ENCODE assay signal across 15 cellular contexts in the genomic region with DNA sequence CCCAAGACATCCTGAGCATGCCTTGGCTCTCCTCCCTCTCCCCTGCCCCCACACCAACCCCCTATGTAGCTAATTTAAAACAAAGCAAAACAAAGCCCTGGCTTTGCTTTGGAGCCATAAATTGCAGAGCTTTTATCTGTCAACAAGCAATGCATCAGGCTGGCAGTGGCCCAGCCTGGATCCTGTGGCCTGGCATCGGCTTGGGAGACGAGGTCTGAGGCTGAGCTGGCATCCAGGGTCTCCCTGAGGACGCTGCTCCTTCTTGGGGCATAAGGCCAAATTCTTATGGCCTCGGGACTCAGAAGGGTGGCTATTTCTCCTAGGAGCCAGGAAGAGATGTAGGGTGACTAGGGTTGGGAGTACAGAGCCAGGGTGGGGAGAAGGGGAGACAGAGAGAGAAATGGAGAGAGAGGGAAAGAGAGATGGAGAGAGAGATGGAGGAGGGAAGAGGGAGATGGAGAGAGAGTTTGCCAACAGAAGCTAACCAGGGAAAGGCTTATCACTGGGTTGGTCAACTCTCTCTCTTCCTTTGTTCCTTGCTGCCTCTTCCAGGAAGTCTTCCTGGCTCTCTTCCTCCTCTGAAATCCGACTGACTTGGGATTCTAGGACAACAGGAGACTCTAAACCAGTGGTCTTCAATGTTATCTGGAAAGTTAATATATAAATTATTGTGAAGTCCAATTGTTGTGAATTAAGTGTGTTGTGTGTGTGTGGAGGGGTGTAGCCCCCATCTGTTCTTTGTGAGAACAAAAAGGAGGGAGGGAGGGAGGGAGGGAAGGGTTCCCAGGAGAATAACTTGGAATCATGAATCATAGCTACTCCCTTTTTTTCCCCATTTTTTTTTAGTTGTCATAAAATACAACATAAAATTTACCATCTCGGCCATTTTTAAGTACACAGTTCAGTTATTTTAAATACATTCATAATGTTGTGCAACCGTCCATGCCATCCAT. TPM values are rescaled to one million over a fixed set of nuclear protein-coding genes. Genes with fewer than 3 reads are reported as not detected.
DNase-seq lines count a peak whose midpoint lies in the region; ATAC-seq and TF ChIP-seq lines count a peak whose summit lies in the region.
"Had no signal": no experiment of that assay in that cellular context is flagged by ENCODE, and none has a peak within 500 bp of the region (broad histone marks: within the 10 kb centered on the region; RNA-seq: fewer than 3 reads in every experiment).

No MANE protein-coding gene starts in this region.

- peak overlapping the region; percentile 18 for H3K27ac Mint-ChIP-seq in chondrocyte (ENCODE audit: unreplicated experiment)
- H3K27ac Mint-ChIP-seq: activated CD4-positive, alpha-beta T cell treated with anti-CD3 and anti-CD28 coated beads, Interleukin-2, amount 10 ng/mL, durations not matched to agents 7 days and 5 days; T-helper 1 cell treated with Interleukin-12 subunit alpha and Interleukin-12 subunit beta and Interleukin-4 antibody, amounts not matched to agents 30 μg/mL and 1 μg/mL, for 36 hours had no signal

- peaks cover 38% of the 10 kb centered on the region for H3K4me1 Mint-ChIP-seq in chondrocyte (ENCODE audit: low read depth)
- H3K4me1 Mint-ChIP-seq: activated CD4-positive, alpha-beta T cell treated with anti-CD3 and anti-CD28 coated beads, Interleukin-2, amount 10 ng/mL, durations not matched to agents 7 days and 5 days had no signal

- H3K27ac ChIP-seq in right atrium auricular region = peak overlapping the region in 1 of 2 donors; percentile 67
- H3K27ac ChIP-seq: thyroid gland had no signal

- peaks cover 7% of the 10 kb centered on the region for H3K27me3 Mint-ChIP-seq in chondrocyte (ENCODE audit: low read depth)

- TF ChIP-seq CTCF in right atrium auricular region (IDR thresholded peaks at IDR 0.05) (no peak), chondrocyte (IDR thresholded peaks at IDR 0.05) (no peak)

- peaks cover 0 to 9% of the 10 kb centered on the region in 2 donors for H3K9me3 ChIP-seq in right atrium auricular region
- H3K9me3 ChIP-seq: Peyer's patch, thyroid gland had no signal

- intact Hi-C loops in Right ventricle myocardium inferior (cut with DNase I) = no loop called here

- peaks cover 0 to 53% of the 10 kb centered on the region in 2 donors for H3K4me1 ChIP-seq in right atrium auricular region

- peaks cover 15% of the 10 kb centered on the region for H3K9me3 Mint-ChIP-seq in chondrocyte (ENCODE audit: low read depth)

- no peak overlapping the region for H3K4me3 Mint-ChIP-seq in chondrocyte (ENCODE audit: unreplicated experiment)
- H3K4me3 Mint-ChIP-seq: activated CD4-positive, alpha-beta T cell treated with anti-CD3 and anti-CD28 coated beads, Interleukin-2, amount 10 ng/mL, durations not matched to agents 7 days and 5 days; T-helper 1 cell treated with Interleukin-12 subunit alpha and Interleukin-12 subunit beta and Interleukin-4 antibody, amounts not matched to agents 30 μg/mL and 1 μg/mL, for 36 hours had no signal

- DNase-seq in Right ventricle myocardium inferior (ENCODE audit: missing footprints) = peak; percentile 74
- DNase-seq in right atrium auricular region (ENCODE audit: low spot score) = no peak
- no peak for DNase-seq in chondrocyte (ENCODE audit: low spot score)
- peak; percentile 66 for DNase-seq in left kidney (ENCODE audit: low read depth, low spot score)
- DNase-seq: activated CD4-positive, alpha-beta T cell treated with anti-CD3 and anti-CD28 coated beads, Interleukin-2, amount 10 ng/mL, durations not matched to agents 7 days and 5 days; DND-41; effector CD4-positive, alpha-beta T cell; thyroid gland had no signal

- no peak overlapping the region for H3K4me3 ChIP-seq in right atrium auricular region
- H3K4me3 ChIP-seq: Peyer's patch, thyroid gland had no signal

- ATAC-seq in Right ventricle myocardium inferior = peak; percentile 38
- ATAC-seq in GM18909 (IDR thresholded peaks at IDR 0.05; ENCODE audit: poor library complexity, unreplicated experiment) = no peak
- no peak for ATAC-seq in HG03457 (IDR thresholded peaks at IDR 0.05; ENCODE audit: unreplicated experiment)
- ATAC-seq in HG03571 (IDR thresholded peaks at IDR 0.05; ENCODE audit: unreplicated experiment) = no peak
- ATAC-seq in GM21447 (IDR thresholded peaks at IDR 0.05; ENCODE audit: unreplicated experiment) = no peak

- H3K27me3 ChIP-seq in right atrium auricular region = no peaks in the 10 kb centered on the region
- H3K27me3 ChIP-seq: Peyer's patch, thyroid gland had no signal

- H3K36me3 Mint-ChIP-seq in chondrocyte (ENCODE audit: low read depth) = peaks cover 3% of the 10 kb centered on the region

- H3K36me3 ChIP-seq in right atrium auricular region = no peaks in the 10 kb centered on the region
- H3K36me3 ChIP-seq: Peyer's patch, thyroid gland had no signal

RNA-seq across cellular contexts. Expression of a gene that starts 29.1 kb away (rescaled TPM):
- total RNA-seq in Right ventricle myocardium inferior = 115 TPM
- total RNA-seq in right atrium auricular region = 10 to 100 TPM; 76.3 to 79.3 TPM
- total RNA-seq in chondrocyte = 4.0 to 4.9 TPM (median 4.6 TPM) in 3 replicates
- total RNA-seq: NCI-H460 had no signal

Comparison
In these comparisons a context has a peak if more than half of its experiments do, and no peak if none do; other contexts are left out.
1. DNase-seq: peak in Right ventricle myocardium inferior (single experiment) and left kidney (single experiment); none in right atrium auricular region (single experiment) and chondrocyte (single experiment).
2. RNA of a gene that starts 29.1 kb away (total RNA-seq): 115 TPM in Right ventricle myocardium inferior (single experiment) and 76.3 to 79.3 TPM in right atrium auricular region; 4.0 to 4.9 TPM in chondrocyte; every median in the first group is over 10 times any median in the second.